1 cellular context compared by ENCODE assay signal in the genomic region with DNA sequence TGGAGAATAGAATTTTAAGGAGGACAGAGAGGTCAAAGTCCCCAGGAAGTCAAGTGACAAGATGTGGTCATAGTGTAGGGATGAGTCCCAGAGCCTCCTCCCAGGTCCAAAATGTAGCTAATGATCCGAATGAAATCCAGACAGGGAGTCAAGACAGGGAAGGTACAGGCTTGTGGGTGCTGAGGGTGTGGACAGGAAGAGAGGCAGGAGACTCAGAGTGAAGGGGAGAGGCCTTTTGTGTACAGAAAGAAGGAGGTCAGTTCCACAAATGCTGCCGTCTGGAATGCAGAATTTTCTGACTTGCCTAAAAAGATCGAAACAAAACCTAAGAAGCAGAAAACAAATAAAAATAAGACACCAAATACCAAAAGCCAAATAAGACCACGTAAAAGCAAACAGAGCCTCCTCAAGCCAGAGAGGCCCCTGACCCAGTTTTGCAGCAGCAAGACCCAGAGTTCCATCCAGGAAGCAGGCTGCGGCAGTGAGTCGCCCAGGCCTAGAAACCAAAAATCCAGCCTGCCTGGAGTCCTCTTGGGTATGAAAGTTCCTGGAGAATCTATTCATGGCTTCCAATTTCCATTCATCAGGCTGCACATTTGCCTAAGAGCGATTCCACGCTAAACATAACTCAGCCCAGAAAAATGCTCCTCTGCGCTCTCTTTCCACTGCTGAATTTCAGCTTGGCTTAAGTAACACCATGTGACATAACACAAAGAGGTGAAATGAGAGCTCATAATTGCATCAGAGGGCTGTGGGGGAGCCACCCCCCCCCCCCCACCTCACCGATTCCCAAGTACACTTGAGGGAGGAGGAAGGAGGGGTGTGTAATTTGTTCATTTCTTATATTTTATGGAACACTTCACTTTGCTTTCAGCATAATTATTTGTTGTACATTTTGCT.
TF ChIP-seq lines count a peak whose summit lies in the region.

No MANE protein-coding gene starts in this region.

TF ChIP-seq in SK-N-SH, 30 proteins besides CTCF, POLR2A, EP300 and RAD21:
- TF ChIP-seq, protein P1, sequence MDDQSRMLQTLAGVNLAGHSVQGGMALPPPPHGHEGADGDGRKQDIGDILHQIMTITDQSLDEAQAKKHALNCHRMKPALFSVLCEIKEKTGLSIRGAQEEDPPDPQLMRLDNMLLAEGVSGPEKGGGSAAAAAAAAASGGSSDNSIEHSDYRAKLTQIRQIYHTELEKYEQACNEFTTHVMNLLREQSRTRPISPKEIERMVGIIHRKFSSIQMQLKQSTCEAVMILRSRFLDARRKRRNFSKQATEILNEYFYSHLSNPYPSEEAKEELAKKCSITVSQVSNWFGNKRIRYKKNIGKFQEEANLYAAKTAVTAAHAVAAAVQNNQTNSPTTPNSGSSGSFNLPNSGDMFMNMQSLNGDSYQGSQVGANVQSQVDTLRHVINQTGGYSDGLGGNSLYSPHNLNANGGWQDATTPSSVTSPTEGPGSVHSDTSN (IDR thresholded peaks at IDR 0.05), result 0 out of 2 replicates have a peak, but pooled peaks have one; percentile 4
- no peak for TF ChIP-seq NFIC (IDR thresholded peaks at IDR 0.05; ENCODE audit: borderline replicate concordance)
- no peak for TF ChIP-seq FOXJ3 (CRISPR knock-in tag; IDR thresholded peaks at IDR 0.05)
- no peak for TF ChIP-seq RFX5 (IDR thresholded peaks at IDR 0.05; ENCODE audit: low read length)
- TF ChIP-seq, protein P2, sequence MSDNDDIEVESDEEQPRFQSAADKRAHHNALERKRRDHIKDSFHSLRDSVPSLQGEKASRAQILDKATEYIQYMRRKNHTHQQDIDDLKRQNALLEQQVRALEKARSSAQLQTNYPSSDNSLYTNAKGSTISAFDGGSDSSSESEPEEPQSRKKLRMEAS (IDR thresholded peaks at IDR 0.05; ENCODE audit: low read depth), result peak; percentile 33; the same call in 1 of the 2 replicates
- TF ChIP-seq, protein P3, sequence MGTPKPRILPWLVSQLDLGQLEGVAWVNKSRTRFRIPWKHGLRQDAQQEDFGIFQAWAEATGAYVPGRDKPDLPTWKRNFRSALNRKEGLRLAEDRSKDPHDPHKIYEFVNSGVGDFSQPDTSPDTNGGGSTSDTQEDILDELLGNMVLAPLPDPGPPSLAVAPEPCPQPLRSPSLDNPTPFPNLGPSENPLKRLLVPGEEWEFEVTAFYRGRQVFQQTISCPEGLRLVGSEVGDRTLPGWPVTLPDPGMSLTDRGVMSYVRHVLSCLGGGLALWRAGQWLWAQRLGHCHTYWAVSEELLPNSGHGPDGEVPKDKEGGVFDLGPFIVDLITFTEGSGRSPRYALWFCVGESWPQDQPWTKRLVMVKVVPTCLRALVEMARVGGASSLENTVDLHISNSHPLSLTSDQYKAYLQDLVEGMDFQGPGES (IDR thresholded peaks at IDR 0.05; ENCODE audit: low read depth, low read length), result no peak
- no peak for TF ChIP-seq NRF1 (IDR thresholded peaks at IDR 0.05; ENCODE audit: low read depth, low read length)
- TF ChIP-seq TCF12 (IDR thresholded peaks at IDR 0.05), result peak; percentile 34; the same call in 1 of the 2 replicates
- no peak for TF ChIP-seq POLR2AphosphoS5 (IDR thresholded peaks at IDR 0.05; ENCODE audit: low read depth, low read length)
- no peak; the same call in 1 of the 2 replicates for TF ChIP-seq JUND (IDR thresholded peaks at IDR 0.05)
- TF ChIP-seq EZH2phosphoT487 (IDR thresholded peaks at IDR 0.05; ENCODE audit: borderline replicate concordance, low read depth), result no peak
- no peak for TF ChIP-seq CHD2 (IDR thresholded peaks at IDR 0.05; ENCODE audit: low read length, partially characterized antibody)
- no peak for TF ChIP-seq FOXM1 (IDR thresholded peaks at IDR 0.05; ENCODE audit: low read depth)
- no peak for TF ChIP-seq RCOR1 (IDR thresholded peaks at IDR 0.05; ENCODE audit: low read length)
- no peak for TF ChIP-seq SIN3A (IDR thresholded peaks at IDR 0.05; ENCODE audit: borderline replicate concordance, low read depth, low read length)
- TF ChIP-seq TEAD4 (IDR thresholded peaks at IDR 0.05; ENCODE audit: borderline replicate concordance, insufficient read depth), result no peak
- no peak for TF ChIP-seq SMC3 (IDR thresholded peaks at IDR 0.05; ENCODE audit: low read depth, low read length)
- no peak for TF ChIP-seq MXI1 (IDR thresholded peaks at IDR 0.05; ENCODE audit: low read depth, low read length)
- TF ChIP-seq USF1 (IDR thresholded peaks at IDR 0.05; ENCODE audit: borderline replicate concordance, low read depth), result peak; percentile 35; the same call in 1 of the 2 replicates
- TF ChIP-seq FOSL2 (IDR thresholded peaks at IDR 0.05; ENCODE audit: borderline replicate concordance, low read depth), result no peak
- TF ChIP-seq MEF2A (IDR thresholded peaks at IDR 0.05; ENCODE audit: borderline replicate concordance, low read depth), result no peak
- no peak for TF ChIP-seq TAF1 (IDR thresholded peaks at IDR 0.05; ENCODE audit: borderline replicate concordance, low read depth, low read length)
- TF ChIP-seq, protein P4, sequence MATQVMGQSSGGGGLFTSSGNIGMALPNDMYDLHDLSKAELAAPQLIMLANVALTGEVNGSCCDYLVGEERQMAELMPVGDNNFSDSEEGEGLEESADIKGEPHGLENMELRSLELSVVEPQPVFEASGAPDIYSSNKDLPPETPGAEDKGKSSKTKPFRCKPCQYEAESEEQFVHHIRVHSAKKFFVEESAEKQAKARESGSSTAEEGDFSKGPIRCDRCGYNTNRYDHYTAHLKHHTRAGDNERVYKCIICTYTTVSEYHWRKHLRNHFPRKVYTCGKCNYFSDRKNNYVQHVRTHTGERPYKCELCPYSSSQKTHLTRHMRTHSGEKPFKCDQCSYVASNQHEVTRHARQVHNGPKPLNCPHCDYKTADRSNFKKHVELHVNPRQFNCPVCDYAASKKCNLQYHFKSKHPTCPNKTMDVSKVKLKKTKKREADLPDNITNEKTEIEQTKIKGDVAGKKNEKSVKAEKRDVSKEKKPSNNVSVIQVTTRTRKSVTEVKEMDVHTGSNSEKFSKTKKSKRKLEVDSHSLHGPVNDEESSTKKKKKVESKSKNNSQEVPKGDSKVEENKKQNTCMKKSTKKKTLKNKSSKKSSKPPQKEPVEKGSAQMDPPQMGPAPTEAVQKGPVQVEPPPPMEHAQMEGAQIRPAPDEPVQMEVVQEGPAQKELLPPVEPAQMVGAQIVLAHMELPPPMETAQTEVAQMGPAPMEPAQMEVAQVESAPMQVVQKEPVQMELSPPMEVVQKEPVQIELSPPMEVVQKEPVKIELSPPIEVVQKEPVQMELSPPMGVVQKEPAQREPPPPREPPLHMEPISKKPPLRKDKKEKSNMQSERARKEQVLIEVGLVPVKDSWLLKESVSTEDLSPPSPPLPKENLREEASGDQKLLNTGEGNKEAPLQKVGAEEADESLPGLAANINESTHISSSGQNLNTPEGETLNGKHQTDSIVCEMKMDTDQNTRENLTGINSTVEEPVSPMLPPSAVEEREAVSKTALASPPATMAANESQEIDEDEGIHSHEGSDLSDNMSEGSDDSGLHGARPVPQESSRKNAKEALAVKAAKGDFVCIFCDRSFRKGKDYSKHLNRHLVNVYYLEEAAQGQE (IDR thresholded peaks at IDR 0.05; ENCODE audit: low read depth, low read length), result no peak
